1 cellular context compared by ENCODE assay signal in the genomic region with DNA sequence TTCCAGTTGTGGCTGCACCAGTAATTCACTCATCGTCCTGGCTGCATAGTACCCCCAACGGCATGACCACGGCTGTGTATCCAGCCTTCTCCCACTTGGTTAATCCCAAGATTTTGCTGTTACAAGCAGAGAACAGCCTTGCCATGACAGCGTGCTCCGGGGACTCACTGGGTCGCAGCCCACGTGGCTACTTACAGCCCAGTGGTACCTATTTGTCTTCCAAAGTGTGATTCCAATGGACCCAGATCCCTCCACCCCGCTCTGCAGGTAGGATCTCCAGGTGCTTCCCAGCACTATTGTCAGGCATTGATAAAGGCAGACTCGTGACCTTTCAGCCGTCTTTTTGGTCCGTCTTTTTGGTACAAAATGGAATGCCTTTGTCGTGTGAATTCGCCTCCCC.
TF ChIP-seq lines count a peak whose summit lies in the region.

No MANE protein-coding gene starts in this region.

TF ChIP-seq in H1, 55 proteins besides CTCF, POLR2A, EP300 and RAD21:
- TF ChIP-seq CHD1 (IDR thresholded peaks at IDR 0.05; ENCODE audit: low read depth, low read length) (no peak), HDAC6 (IDR thresholded peaks at IDR 0.05; ENCODE audit: low read depth, low read length) (no peak), SIRT6 (IDR thresholded peaks at IDR 0.05; ENCODE audit: low read length) (no peak), SRF (IDR thresholded peaks at IDR 0.05; ENCODE audit: low read depth, low read length) (no peak), NRF1 (IDR thresholded peaks at IDR 0.05; ENCODE audit: low read depth, low read length) (no peak), PHF8 (conservative IDR thresholded peaks at IDR 0.05; ENCODE audit: low read depth, low read length) (no peak), CHD2 (IDR thresholded peaks at IDR 0.05; ENCODE audit: low read length) (no peak), JUND (IDR thresholded peaks at IDR 0.05; ENCODE audit: low read length) (no peak)
